7 cellular contexts compared by ENCODE assay signal in the genomic region with DNA sequence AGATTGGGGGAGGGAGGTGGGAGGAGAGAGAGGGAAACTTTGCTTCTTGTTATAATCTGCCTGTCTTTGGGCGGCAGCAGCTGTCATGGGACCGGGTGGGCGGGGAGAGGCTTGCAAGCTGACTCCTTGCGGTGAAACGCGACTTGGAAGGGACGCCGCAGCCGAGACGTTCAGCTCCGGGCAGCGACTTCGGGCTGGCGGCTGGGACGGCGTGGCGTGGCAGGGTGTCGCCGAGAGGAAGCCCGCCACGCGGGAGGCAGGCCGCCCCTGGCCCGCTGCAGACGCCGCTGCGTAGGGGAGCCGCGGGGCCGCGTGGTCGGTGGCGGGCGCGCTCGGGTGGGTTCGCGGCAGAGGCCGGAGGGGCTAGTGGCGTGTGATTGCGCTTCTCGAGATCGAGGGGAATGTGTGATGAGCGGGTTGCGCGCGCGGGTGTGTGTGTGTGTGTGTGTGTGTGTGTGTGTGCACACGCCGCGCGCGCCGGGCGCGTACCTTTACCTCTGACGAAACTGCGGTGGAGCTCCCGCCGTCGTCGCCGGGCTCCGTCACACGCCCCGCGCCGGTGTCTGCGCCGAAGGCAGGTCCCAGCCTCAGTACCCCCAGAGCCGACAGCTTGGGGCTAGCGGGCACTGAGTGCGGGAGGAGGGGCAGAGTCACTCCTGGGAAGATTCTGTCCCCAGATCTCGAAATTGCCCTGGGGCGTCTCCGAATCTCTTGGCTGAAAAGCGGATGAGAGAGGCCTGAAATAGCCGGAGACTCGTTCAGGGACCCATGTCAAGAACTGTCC. TPM values are rescaled to one million over a fixed set of nuclear protein-coding genes. Genes with fewer than 3 reads are reported as not detected.
DNase-seq lines count a peak whose midpoint lies in the region; ATAC-seq lines count a peak whose summit lies in the region.

No MANE protein-coding gene starts in this region.

- no peak overlapping the region for H2BK5ac ChIP-seq in mesenchymal stem cell (ENCODE audit: low read depth, low read length, poor library complexity, severe bottlenecking)

- DNase-seq in NCI-H524 treated with DMSO at 0.1 percent for 48 hours (lab: John Stamatoyannopoulos, UW) = peak; percentile 13
- DNase-seq in activated CD8-positive, alpha-beta memory T cell treated with anti-CD3 and anti-CD28 coated beads for 1 hour (ENCODE audit: extremely low read depth in 1 of 2, low read depth in 1 of 2) = peak; percentile 46 to 55
- peak; percentile 89 for DNase-seq in mesenchymal stem cell
- peak; percentile 57 for DNase-seq in stimulated activated CD8-positive, alpha-beta memory T cell treated with anti-CD3 and anti-CD28 coated beads, Interleukin-12 subunit alpha, Interleukin-12 subunit beta, amount 100 ng/mL, for 24 hours (ENCODE audit: extremely low read depth)

- H3K4me3 ChIP-seq in endocrine pancreas (ENCODE audit: control insufficient read depth, insufficient read depth, low read length) (no peak overlapping the region), mesenchymal stem cell (ENCODE audit: insufficient read depth in 1 of 2, low read depth in 1 of 2, low read length in 2 of 2) (peak overlapping the region; percentile 84 to 93)

- H3K9ac ChIP-seq in endocrine pancreas (ENCODE audit: control insufficient read depth, insufficient read depth, low read length) = peak overlapping the region; percentile 30
- H3K9ac ChIP-seq in mesenchymal stem cell (ENCODE audit: low read length) = peak overlapping the region; percentile 78

- H3K4me1 ChIP-seq in endocrine pancreas (ENCODE audit: control insufficient read depth, insufficient read depth, low read length) = no peaks in the 10 kb centered on the region
- H3K4me1 ChIP-seq in mesenchymal stem cell (ENCODE audit: control insufficient read depth, insufficient read depth, low read depth, low read length) = peaks cover 14% of the 10 kb centered on the region

- H3K18ac ChIP-seq in mesenchymal stem cell (ENCODE audit: low read depth in 1 of 2, low read length in 2 of 2) = peak overlapping the region; percentile 97 to 99

- peak overlapping the region; percentile 61 for H2BK15ac ChIP-seq in mesenchymal stem cell (ENCODE audit: low read depth, poor library complexity, severe bottlenecking)

- peak overlapping the region; percentile 99 for H3K4me2 ChIP-seq in mesenchymal stem cell (ENCODE audit: low read length, poor library complexity, severe bottlenecking)

- H3K23ac ChIP-seq in mesenchymal stem cell (ENCODE audit: low read length in 2 of 2) = peak overlapping the region in 1 of 2 experiments; percentile 90

- no peak overlapping the region for H3K27ac ChIP-seq in mesenchymal stem cell (ENCODE audit: low read length, poor library complexity, severe bottlenecking)

- peak overlapping the region in 1 of 2 experiments; percentile 99 for H3K14ac ChIP-seq in mesenchymal stem cell (ENCODE audit: low read length in 2 of 2)

- H2AK5ac ChIP-seq in mesenchymal stem cell (ENCODE audit: low read length, severe bottlenecking) = no peak overlapping the region

- peaks cover 20% of the 10 kb centered on the region for H3K79me1 ChIP-seq in mesenchymal stem cell (replicated peaks; ENCODE audit: low read length, poor library complexity, severe bottlenecking)

- no peaks in the 10 kb centered on the region for H3K36me3 ChIP-seq in endocrine pancreas (ENCODE audit: control insufficient read depth, insufficient read depth, low read length)
- H3K36me3 ChIP-seq in mesenchymal stem cell (ENCODE audit: control insufficient read depth in 1 of 2, insufficient read depth in 2 of 2, low read depth in 1 of 2, low read length in 2 of 2) = no peaks in the 10 kb centered on the region

- H4K91ac ChIP-seq in mesenchymal stem cell (ENCODE audit: low read length) = peak overlapping the region; percentile 65

- peak; percentile 26 for ATAC-seq in GM18519 (IDR thresholded peaks at IDR 0.05; ENCODE audit: low FRiP score, unreplicated experiment)
- ATAC-seq in HG02938 (IDR thresholded peaks at IDR 0.05; ENCODE audit: unreplicated experiment) = peak; percentile 51

- no peaks in the 10 kb centered on the region for H3K27me3 ChIP-seq in endocrine pancreas (ENCODE audit: control insufficient read depth, insufficient read depth, low read length)
- peaks cover 4 to 7% of the 10 kb centered on the region in 2 experiments for H3K27me3 ChIP-seq in mesenchymal stem cell (ENCODE audit: control insufficient read depth in 1 of 2, insufficient read depth in 1 of 2, low read length in 2 of 2)

- H2BK12ac ChIP-seq in mesenchymal stem cell (ENCODE audit: low read length in 2 of 2) = peak overlapping the region in 1 of 2 experiments; percentile 51

- peak overlapping the region; percentile 51 to 91 for H3K4ac ChIP-seq in mesenchymal stem cell (ENCODE audit: low read depth in 1 of 2, low read length in 2 of 2)

- under 1% methylated on average over 69 of the region's 79 CpGs for WGBS in mesenchymal stem cell

- peak overlapping the region; percentile 87 for H2AFZ ChIP-seq in mesenchymal stem cell (ENCODE audit: low read depth, low read length)

- no peaks in the 10 kb centered on the region for H3K9me3 ChIP-seq in endocrine pancreas (ENCODE audit: control insufficient read depth, low read length)
- H3K9me3 ChIP-seq in mesenchymal stem cell (ENCODE audit: control insufficient read depth, low read length) = no peaks in the 10 kb centered on the region

- no peak overlapping the region for H2BK120ac ChIP-seq in mesenchymal stem cell (ENCODE audit: low read depth, low read length)

- peak overlapping the region; percentile 86 for H4K8ac ChIP-seq in mesenchymal stem cell (ENCODE audit: low read length)

RNA-seq across cellular contexts. Expression of a gene that starts 1.7 kb away (rescaled TPM):
- polyA plus RNA-seq in mesenchymal stem cell (2013, experiment 1 of 2) = 1.9 TPM
- 2.4 TPM for polyA plus RNA-seq in mesenchymal stem cell (2013, experiment 2 of 2)

Comparison
In these comparisons a context has a peak if more than half of its experiments do, and no peak if none do; other contexts are left out.
1. DNase-seq: peak in every context shown above with its lines; median percentile 89 in mesenchymal stem cell; 57 in stimulated activated CD8-positive, alpha-beta memory T cell treated with anti-CD3 and anti-CD28 coated beads, Interleukin-12 subunit alpha, Interleukin-12 subunit beta, amount 100 ng/mL, for 24 hours; 50 in activated CD8-positive, alpha-beta memory T cell treated with anti-CD3 and anti-CD28 coated beads for 1 hour; 13 in NCI-H524 treated with DMSO at 0.1 percent for 48 hours.